Comparison of ENCODE assay signal across 25 cellular contexts in the genomic region with DNA sequence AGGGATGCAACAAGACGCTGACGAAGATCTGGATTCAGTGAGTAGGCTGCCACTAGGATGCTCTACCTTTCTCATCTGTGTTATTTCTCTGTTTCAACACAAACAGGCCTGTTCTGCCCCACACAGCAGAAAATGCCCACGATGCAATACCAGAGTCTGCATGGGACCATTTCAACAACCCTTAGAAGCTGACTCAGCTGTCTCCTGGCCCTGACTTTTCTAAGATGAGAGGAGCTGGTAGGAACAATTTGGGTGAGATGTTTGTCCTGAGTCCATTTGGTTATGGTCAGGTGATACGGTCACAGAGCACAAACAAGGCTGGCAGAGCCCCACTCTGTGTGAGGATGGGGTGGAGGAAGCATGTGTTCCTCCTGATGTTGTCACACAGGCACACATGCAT.
"Had no signal": no experiment of that assay in that cellular context is flagged by ENCODE, and none has a peak within 500 bp of the region (broad histone marks: within the 10 kb centered on the region; RNA-seq: fewer than 3 reads in every experiment).

No MANE protein-coding gene starts in this region.

- H3K27me3 ChIP-seq: adrenal gland, cardiac muscle cell, colonic mucosa, dorsolateral prefrontal cortex, tibial nerve had no signal

- H3K36me3 Mint-ChIP-seq: activated naive CD8-positive, alpha-beta T cell treated with anti-CD3 and anti-CD28 coated beads for 36 hours; brain; natural killer cell had no signal

- H3K27me3 Mint-ChIP-seq: activated naive CD8-positive, alpha-beta T cell treated with anti-CD3 and anti-CD28 coated beads for 36 hours; brain had no signal

- H3K4me3 ChIP-seq: adrenal gland, cardiac muscle cell, colonic mucosa, dorsolateral prefrontal cortex, heart right ventricle, tibial nerve had no signal

- ATAC-seq: activated CD4-positive, CD25-positive, alpha-beta regulatory T cell treated with anti-CD3 and anti-CD28 coated beads, Interleukin-2, amount 50 U/mL, for 24 hours; heart right ventricle; natural killer cell; sciatic nerve had no signal

- H3K9me3 Mint-ChIP-seq: activated naive CD4-positive, alpha-beta T cell treated with anti-CD3 and anti-CD28 coated beads for 36 hours; activated naive CD8-positive, alpha-beta T cell treated with anti-CD3 and anti-CD28 coated beads for 36 hours; brain; natural killer cell had no signal

- H3K36me3 ChIP-seq: adrenal gland, cardiac muscle cell, colonic mucosa, heart right ventricle had no signal

- H3K27ac ChIP-seq: adrenal gland, cardiac muscle cell, colonic mucosa, dorsolateral prefrontal cortex, heart right ventricle, tibial nerve, VCaP had no signal

- H3K27ac Mint-ChIP-seq: activated naive CD4-positive, alpha-beta T cell treated with anti-CD3 and anti-CD28 coated beads for 36 hours; activated naive CD8-positive, alpha-beta T cell treated with anti-CD3 and anti-CD28 coated beads for 36 hours; natural killer cell; progenitor cell of endocrine pancreas had no signal

- DNase-seq: activated CD4-positive, alpha-beta T cell treated with anti-CD3 and anti-CD28 coated beads for 48 hours; activated CD4-positive, alpha-beta T cell treated with anti-CD3 and anti-CD28 coated beads, Interleukin-2, amount 50 U/mL, for 48 hours; activated CD8-positive, alpha-beta memory T cell treated with anti-CD3 and anti-CD28 coated beads for 24 hours; activated effector memory CD4-positive, alpha-beta T cell treated with Interleukin-2 at 50 U/mL for 16 hours; activated naive CD4-positive, alpha-beta T cell treated with anti-CD3 and anti-CD28 coated beads for 36 hours; activated naive CD8-positive, alpha-beta T cell treated with anti-CD3 and anti-CD28 coated beads for 36 hours; adrenal gland; aorta; cerebellar nuclear complex; colonic mucosa; dorsolateral prefrontal cortex; effector memory CD4-positive, alpha-beta T cell; foreskin melanocyte; heart right ventricle; natural killer cell; small intestine; stimulated activated CD4-positive, alpha-beta T cell treated with anti-CD3 and anti-CD28 coated beads, Interleukin-2, amount 100 ng/mL, for 24 hours; stimulated activated naive CD4-positive, alpha-beta T cell had no signal

- H3K4me3 Mint-ChIP-seq: activated naive CD4-positive, alpha-beta T cell treated with anti-CD3 and anti-CD28 coated beads for 36 hours; activated naive CD8-positive, alpha-beta T cell treated with anti-CD3 and anti-CD28 coated beads for 36 hours; brain; natural killer cell had no signal

- H3K4me1 ChIP-seq: colonic mucosa had no signal

- FAIRE-seq: small intestine had no signal

- H3K9me3 ChIP-seq: adrenal gland, colonic mucosa, heart right ventricle, tibial nerve had no signal

- H3K4me1 Mint-ChIP-seq: activated naive CD8-positive, alpha-beta T cell treated with anti-CD3 and anti-CD28 coated beads for 36 hours had no signal
